In the genomic region with DNA sequence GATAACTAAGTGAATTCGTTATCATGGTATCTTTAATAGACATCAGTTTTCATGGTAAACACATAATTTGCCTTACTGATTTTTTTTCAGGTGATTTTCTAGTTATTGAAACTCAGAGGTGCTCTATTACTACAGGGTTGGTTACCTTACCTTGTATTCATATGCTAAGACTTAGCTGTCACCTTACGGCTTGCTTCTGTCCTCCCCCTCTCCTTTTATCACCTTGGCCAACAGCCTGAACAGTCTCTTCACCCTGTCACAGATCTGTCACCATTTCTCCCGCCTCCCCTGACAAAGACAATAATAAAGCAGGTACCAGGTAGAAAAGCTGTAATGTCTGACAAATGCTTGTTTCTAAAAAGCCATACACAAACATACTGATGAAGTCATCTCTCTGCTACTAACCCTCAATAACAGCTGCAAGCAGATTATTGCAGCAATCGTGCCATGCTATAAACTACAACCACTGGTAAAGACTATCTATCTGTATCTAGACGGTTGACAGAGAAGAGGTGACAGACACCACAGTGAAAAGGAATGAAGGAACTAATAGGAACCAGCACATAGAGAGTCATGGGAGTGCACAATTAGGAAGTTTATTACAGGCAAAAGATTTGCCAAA, we compare ENCODE assay signal across 26 cellular contexts. TPM values are rescaled to one million over a fixed set of nuclear protein-coding genes. Genes with fewer than 3 reads are reported as not detected.
DNase-seq lines count a peak whose midpoint lies in the region; ATAC-seq, FAIRE-seq and TF ChIP-seq lines count a peak whose summit lies in the region.
"Had no signal": no experiment of that assay in that cellular context is flagged by ENCODE, and none has a peak within 500 bp of the region (broad histone marks: within the 10 kb centered on the region; RNA-seq: fewer than 3 reads in every experiment).

No MANE protein-coding gene starts in this region.

- H3K27ac Mint-ChIP-seq in mesothelial cell of epicardium: no peak overlapping the region
- H3K27ac Mint-ChIP-seq: activated CD4-positive, alpha-beta memory T cell treated with anti-CD3 and anti-CD28 coated beads, Interleukin-2, amount 10 ng/mL, durations not matched to agents 7 days and 5 days; activated naive CD4-positive, alpha-beta T cell treated with anti-CD3 and anti-CD28 coated beads for 36 hours; HFFc6; memory B cell; natural killer cell treated with Interleukin-12 subunit alpha and Interleukin-12 subunit beta and Interleukin-15 and Interleukin-18, amount 100 ng/mL, for 72 hours; stimulated activated naive CD8-positive, alpha-beta T cell treated with anti-CD3 and anti-CD28 coated beads, Interleukin-15, Interleukin-2, amounts not matched to agents 100 ng/mL and 50 ng/mL, for 24 hours had no signal

- no peak overlapping the region for H2AK5ac ChIP-seq in IMR-90 (ENCODE audit: low read depth, low read length)

- peak; percentile 56 for ATAC-seq in IMR-90 (ENCODE audit: low read depth)
- ATAC-seq in GM21447 (IDR thresholded peaks at IDR 0.05; ENCODE audit: unreplicated experiment): no peak
- ATAC-seq: natural killer cell treated with Interleukin-12 subunit alpha and Interleukin-12 subunit beta and Interleukin-15 and Interleukin-18, amount 100 ng/mL, for 72 hours had no signal

- no peak for TF ChIP-seq RAD21 in IMR-90 (IDR thresholded peaks at IDR 0.05; ENCODE audit: low read length)

- no peaks in the 10 kb centered on the region for H3K36me3 ChIP-seq in IMR-90 (ENCODE audit: control insufficient read depth, insufficient read depth, low read length)
- H3K36me3 ChIP-seq: tibial artery had no signal

- H3K18ac ChIP-seq in IMR-90 (ENCODE audit: low read depth, low read length): no peak overlapping the region

- peak; percentile 53 for FAIRE-seq in colon (lab: Jason Lieb, UNC)
- FAIRE-seq: frontal cortex, RCC 7860 had no signal

- no peak overlapping the region for H3K9ac ChIP-seq in IMR-90 (ENCODE audit: low read depth, low read length)
- H3K9ac ChIP-seq: SK-N-SH had no signal

- CTCF ChIA-PET in IMR-90 (lab: Yijun Ruan, JAX): no interaction called here

- H2BK120ac ChIP-seq in IMR-90 (ENCODE audit: low read depth, low read length): no peak overlapping the region

- H3K36me3 Mint-ChIP-seq in mesothelial cell of epicardium: peaks cover under 1% of the 10 kb centered on the region
- H3K36me3 Mint-ChIP-seq: natural killer cell treated with Interleukin-12 subunit alpha and Interleukin-12 subunit beta and Interleukin-15 and Interleukin-18, amount 100 ng/mL, for 72 hours had no signal

- no TSS peak for BruUV-seq in IMR-90 (replicated peaks; lab: Mats Ljungman, UMichigan)

- no peaks in the 10 kb centered on the region; the same call in 1 of the 2 replicates for H3K9me1 ChIP-seq in IMR-90 (ENCODE audit: insufficient read depth, low read length)

- H2AK9ac ChIP-seq in IMR-90 (replicated peaks; ENCODE audit: low read depth, low read length, poor library complexity): no peak overlapping the region

- no peak overlapping the region for H3K14ac ChIP-seq in IMR-90 (replicated peaks; ENCODE audit: low read depth, low read length)

- no peaks in the 10 kb centered on the region for H3K27me3 Mint-ChIP-seq in mesothelial cell of epicardium (ENCODE audit: low read depth)
- H3K27me3 Mint-ChIP-seq: activated CD4-positive, alpha-beta memory T cell treated with anti-CD3 and anti-CD28 coated beads, Interleukin-2, amount 10 ng/mL, durations not matched to agents 7 days and 5 days; memory B cell; natural killer cell treated with Interleukin-12 subunit alpha and Interleukin-12 subunit beta and Interleukin-15 and Interleukin-18, amount 100 ng/mL, for 72 hours; stimulated activated naive CD8-positive, alpha-beta T cell treated with anti-CD3 and anti-CD28 coated beads, Interleukin-15, Interleukin-2, amounts not matched to agents 100 ng/mL and 50 ng/mL, for 24 hours had no signal

- no peaks in the 10 kb centered on the region for H3K9me3 ChIP-seq in IMR-90 (ENCODE audit: control insufficient read depth, insufficient read depth, low read length)
- H3K9me3 ChIP-seq: SK-N-SH, tibial artery had no signal

- no peak overlapping the region for H4K91ac ChIP-seq in IMR-90 (ENCODE audit: insufficient read depth, low read depth, low read length)

- peaks cover 12% of the 10 kb centered on the region for H4K20me1 ChIP-seq in IMR-90 (ENCODE audit: insufficient read depth, low read length)

- intact Hi-C loops in IMR-90 (cut with micrococcal nuclease): no loop called here

- DNase-seq in DMS53 (lab: John Stamatoyannopoulos, UW) (peak; percentile 52), DMS53 treated with DMSO at 0.1 percent for 48 hours (lab: John Stamatoyannopoulos, UW; ENCODE audit: unreplicated experiment) (no peak), IMR-90 (peak; percentile 21), pons (ENCODE audit: low spot score) (peak; percentile 25), DMS 273 treated with DMSO at 0.1 percent for 48 hours (lab: John Stamatoyannopoulos, UW) (no peak), mesothelial cell of epicardium (ENCODE audit: low spot score in 2 of 2, unreplicated experiment in 2 of 2) (no peak)
- DNase-seq: activated CD4-positive, alpha-beta memory T cell treated with anti-CD3 and anti-CD28 coated beads, Interleukin-2, amount 10 ng/mL, durations not matched to agents 7 days and 5 days; activated CD4-positive, CD25-positive, alpha-beta regulatory T cell; activated naive CD4-positive, alpha-beta T cell treated with anti-CD3 and anti-CD28 coated beads for 36 hours; COR-L47; erythroblast; HFFc6; kidney glomerular epithelial cell; NCI-H1436 treated with DMSO at 0.1 percent for 48 hours; posterior cingulate gyrus; SK-N-SH; stimulated activated CD4-positive, alpha-beta T cell treated with anti-CD3 and anti-CD28 coated beads, Interleukin-2, amount 100 ng/mL, for 48 hours; tibial artery had no signal

- H3K4me3 Mint-ChIP-seq in mesothelial cell of epicardium: no peak overlapping the region
- H3K4me3 Mint-ChIP-seq: activated CD4-positive, alpha-beta memory T cell treated with anti-CD3 and anti-CD28 coated beads, Interleukin-2, amount 10 ng/mL, durations not matched to agents 7 days and 5 days; activated naive CD4-positive, alpha-beta T cell treated with anti-CD3 and anti-CD28 coated beads for 36 hours; HFFc6; memory B cell; natural killer cell treated with Interleukin-12 subunit alpha and Interleukin-12 subunit beta and Interleukin-15 and Interleukin-18, amount 100 ng/mL, for 72 hours; stimulated activated naive CD8-positive, alpha-beta T cell treated with anti-CD3 and anti-CD28 coated beads, Interleukin-15, Interleukin-2, amounts not matched to agents 100 ng/mL and 50 ng/mL, for 24 hours had no signal

- H2AFZ ChIP-seq in IMR-90 (replicated peaks; ENCODE audit: low read length, poor library complexity): no peak overlapping the region

- no peak overlapping the region for H2BK20ac ChIP-seq in IMR-90 (ENCODE audit: low read depth, low read length)

- no peak overlapping the region for H3K4me3 ChIP-seq in IMR-90 (ENCODE audit: insufficient read depth, low read depth, low read length)
- H3K4me3 ChIP-seq: tibial artery had no signal

- H3K4me1 ChIP-seq in IMR-90 (ENCODE audit: control insufficient read depth, insufficient read depth, low read length): 0 out of 2 replicates have a peak, but pooled peaks cover 2% of the 10 kb centered on the region

- no peak overlapping the region for H2BK15ac ChIP-seq in IMR-90 (ENCODE audit: low read depth, low read length)

- H2BK5ac ChIP-seq in IMR-90 (ENCODE audit: low read depth, low read length, poor library complexity, severe bottlenecking): no peak overlapping the region

- WGBS in IMR-90 (ENCODE audit: extremely low coverage in 2 of 2, insufficient read length in 1 of 2), 2 experiments: no CpG with 5 or more reads among the region's 5 CpGs

- POLR2A ChIA-PET in IMR-90 (lab: Charles Lee; ENCODE audit: unreplicated experiment): no interaction called here

- no peak overlapping the region for H4K5ac ChIP-seq in IMR-90 (ENCODE audit: low read depth, low read length)

- peaks cover 5% of the 10 kb centered on the region for H3K4me1 Mint-ChIP-seq in mesothelial cell of epicardium

- dilution Hi-C loops in IMR-90 (cut with HindIII; ENCODE audit: low sequenced_read_pairs, unreplicated experiment): no loop called here

- no peaks in the 10 kb centered on the region for H3K27me3 ChIP-seq in IMR-90 (ENCODE audit: control insufficient read depth, insufficient read depth, low read length)
- H3K27me3 ChIP-seq: tibial artery had no signal

- TF ChIP-seq POLR2A in IMR-90 (IDR thresholded peaks at IDR 0.05; ENCODE audit: low read depth, low read length): no peak

- H3K4me2 ChIP-seq in IMR-90 (ENCODE audit: low read depth, low read length): no peak overlapping the region
- H3K4me2 ChIP-seq: SK-N-SH had no signal

- in situ Hi-C loops in IMR-90 (cut with MboI; ENCODE audit: low sequenced_read_pairs): loop anchor here (25.0 kb wide), 1 partner anchor 341 kb away; no protein-coding TSS in a partner anchor

- no peak overlapping the region for H4K8ac ChIP-seq in IMR-90 (ENCODE audit: low read depth in 2 of 2, low read length in 2 of 2)

- no peaks in the 10 kb centered on the region for H3K9me3 Mint-ChIP-seq in mesothelial cell of epicardium
- H3K9me3 Mint-ChIP-seq: activated CD4-positive, alpha-beta memory T cell treated with anti-CD3 and anti-CD28 coated beads, Interleukin-2, amount 10 ng/mL, durations not matched to agents 7 days and 5 days; activated naive CD4-positive, alpha-beta T cell treated with anti-CD3 and anti-CD28 coated beads for 36 hours; HFFc6; memory B cell; natural killer cell treated with Interleukin-12 subunit alpha and Interleukin-12 subunit beta and Interleukin-15 and Interleukin-18, amount 100 ng/mL, for 72 hours; stimulated activated naive CD8-positive, alpha-beta T cell treated with anti-CD3 and anti-CD28 coated beads, Interleukin-15, Interleukin-2, amounts not matched to agents 100 ng/mL and 50 ng/mL, for 24 hours had no signal

- no peak for TF ChIP-seq CTCF in IMR-90 (conservative IDR thresholded peaks at IDR 0.05; ENCODE audit: low read depth, low read length)
- TF ChIP-seq CTCF in mesothelial cell of epicardium (IDR thresholded peaks at IDR 0.05; ENCODE audit: unreplicated experiment): no peak

- no peak overlapping the region for H3K56ac ChIP-seq in IMR-90 (ENCODE audit: extremely low read depth, insufficient read depth, low read length)

- H3K23ac ChIP-seq in IMR-90 (ENCODE audit: low read depth, low read length): no peak overlapping the region

- H3K79me1 ChIP-seq in IMR-90 (ENCODE audit: low read depth in 1 of 2, low read length in 2 of 2): peaks cover 22 to 50% of the 10 kb centered on the region in 2 experiments

- no peak overlapping the region for H3K27ac ChIP-seq in IMR-90 (ENCODE audit: insufficient read depth, low read length)
- H3K27ac ChIP-seq: 22Rv1, tibial artery had no signal

- no peak overlapping the region for H3K4ac ChIP-seq in IMR-90 (ENCODE audit: low read depth, low read length)

TF ChIP-seq in IMR-90, 13 proteins besides CTCF, POLR2A, EP300 and RAD21 (continues in another document):
- TF ChIP-seq MXI1 (IDR thresholded peaks at IDR 0.05; ENCODE audit: borderline replicate concordance, low read depth, low read length): no peak

RNA-seq across cellular contexts. Expression of a gene that starts 57.3 kb away (rescaled TPM):
- total RNA-seq in IMR-90 (2012; rRNA removed) (28.5 and 42.2 TPM in 2 replicates), mesothelial cell of epicardium (35.1 to 37.0 TPM (median 35.3 TPM) in 3 replicates)
- polyA plus RNA-seq in IMR-90 (2012; rRNA removed): 8.3 and 9.0 TPM in 2 replicates
- 1.2 and 3.0 TPM in 2 replicates for polyA plus RNA-seq in IMR-90 (2012; cell fraction: cytosol; rRNA removed)
- polyA plus RNA-seq in IMR-90 (2012; cell fraction: nucleus; rRNA removed; ENCODE audit: low replicate concordance): 1.6 and 18.4 TPM in 2 replicates

Comparison
In these comparisons a context has a peak if more than half of its experiments do, and no peak if none do; other contexts are left out.
1. DNase-seq: peak in DMS53 (single experiment), IMR-90 (single experiment) and pons (single experiment); none in DMS53 treated with DMSO at 0.1 percent for 48 hours (single experiment), DMS 273 treated with DMSO at 0.1 percent for 48 hours (single experiment) and mesothelial cell of epicardium (0 of 2).